10 cellular contexts compared by ENCODE assay signal in the genomic region with DNA sequence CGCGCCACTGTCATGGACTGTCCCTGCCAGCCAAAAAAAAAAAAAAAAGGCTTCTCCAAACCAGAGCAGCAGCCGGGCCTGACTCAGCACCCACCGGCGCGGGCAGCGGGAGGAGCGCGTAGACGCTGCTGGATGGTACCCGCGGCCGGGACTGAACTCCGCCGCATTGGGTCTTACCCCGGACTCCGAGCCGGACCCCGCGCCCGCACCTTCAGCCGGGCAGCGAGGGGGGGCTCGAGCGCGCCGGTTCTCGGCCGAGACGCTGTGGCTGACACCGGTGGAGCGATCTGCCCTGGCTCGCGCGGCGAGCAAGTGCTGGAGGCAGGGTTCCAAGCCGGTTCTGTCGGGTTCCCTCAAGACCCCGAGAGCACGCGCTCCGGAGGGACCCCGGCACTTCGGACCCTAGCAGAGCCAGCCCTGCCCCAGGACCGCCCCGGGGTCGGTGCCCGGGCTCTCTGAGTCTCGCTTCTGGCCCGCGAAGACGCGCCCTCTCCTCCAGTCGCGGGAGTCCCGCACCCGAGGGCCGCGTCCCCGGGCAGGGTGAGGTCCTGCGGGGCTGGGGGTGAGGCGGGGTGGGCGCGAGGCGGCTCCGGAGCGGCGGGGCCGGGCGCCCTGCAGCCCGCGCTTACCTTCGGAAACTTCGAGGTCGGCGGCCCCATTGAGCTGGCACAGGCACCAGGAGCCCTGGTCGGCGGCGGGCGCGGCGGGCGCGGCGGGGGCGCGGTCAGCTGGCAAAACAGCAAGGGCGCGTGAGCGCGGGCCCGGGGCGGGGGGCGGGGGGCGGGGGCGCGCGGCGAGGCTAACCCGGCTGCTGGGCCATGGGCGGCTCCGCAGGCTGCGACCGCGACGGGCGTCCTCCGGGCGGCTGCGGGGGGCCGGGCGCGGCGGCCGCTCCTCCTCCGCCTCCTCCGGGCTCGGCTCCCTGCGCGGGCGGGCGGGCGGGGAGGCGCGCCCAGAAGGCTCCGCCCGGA. TPM values are rescaled to one million over a fixed set of nuclear protein-coding genes. Genes with fewer than 3 reads are reported as not detected.
DNase-seq lines count a peak whose midpoint lies in the region; ATAC-seq and TF ChIP-seq lines count a peak whose summit lies in the region.
"Had no signal": no experiment of that assay in that cellular context is flagged by ENCODE, and none has a peak within 500 bp of the region (broad histone marks: within the 10 kb centered on the region; RNA-seq: fewer than 3 reads in every experiment).

No MANE protein-coding gene starts in this region.

- H3K4me3 ChIP-seq in left ventricle myocardium inferior (peak overlapping the region; percentile 64), sigmoid colon (peak overlapping the region in 3 of 4 donors; percentile 31 to 47 (median 46))

- H3K27ac ChIP-seq in left ventricle myocardium inferior (replicated peaks) (no peak overlapping the region), sigmoid colon (no peak overlapping the region)

- H3K27me3 ChIP-seq in left ventricle myocardium inferior (ENCODE audit: low read depth) (peaks cover 80% of the 10 kb centered on the region), sigmoid colon (peaks cover 12 to 64% (median 46%) of the 10 kb centered on the region in 3 donors)

- WGBS in sigmoid colon, 2 donors = 1 to 2% methylated on average over 127 of the region's 127 CpGs

- DNase-seq in GM03348 (ENCODE audit: low spot score) = peak; percentile 59
- DNase-seq in SW480 (ENCODE audit: low spot score) = peak; percentile 27
- DNase-seq in left ventricle myocardium inferior = no peak
- DNase-seq in sigmoid colon = no peak
- DNase-seq in KBM-7 = no peak
- no peak for DNase-seq in superior temporal gyrus (ENCODE audit: extremely low spot score)
- DNase-seq: central memory CD4-positive, alpha-beta T cell; SHP77 treated with DMSO at 0.1 percent for 48 hours had no signal

- TF ChIP-seq POLR2A in sigmoid colon (IDR thresholded peaks at IDR 0.05) = no peak

- intact Hi-C loops in left ventricle myocardium inferior (cut with micrococcal nuclease) = no loop called here
- intact Hi-C loops in sigmoid colon (cut with DNase I) = no loop called here

- TF ChIP-seq EP300 in sigmoid colon (IDR thresholded peaks at IDR 0.05) = no peak

- TF ChIP-seq CTCF in left ventricle myocardium inferior (IDR thresholded peaks at IDR 0.05; ENCODE audit: borderline replicate concordance) = no peak
- no peak for TF ChIP-seq CTCF in sigmoid colon (IDR thresholded peaks at IDR 0.05)

- in situ Hi-C loops in KBM-7 (cut with MboI; ENCODE audit: low pct_unique_long_range_greater_than_20kb, low sequenced_read_pairs) = no loop called here

- no peaks in the 10 kb centered on the region for H3K9me3 ChIP-seq in left ventricle myocardium inferior (replicated peaks)
- no peaks in the 10 kb centered on the region for H3K9me3 ChIP-seq in sigmoid colon

- H3K36me3 ChIP-seq in left ventricle myocardium inferior (no peaks in the 10 kb centered on the region), sigmoid colon (no peaks in the 10 kb centered on the region)

- H3K4me1 ChIP-seq in left ventricle myocardium inferior (peaks cover 14% of the 10 kb centered on the region), sigmoid colon (peaks cover 0 to 17% (median 15%) of the 10 kb centered on the region in 4 donors)

- no peak for ATAC-seq in HG03469 (IDR thresholded peaks at IDR 0.05; ENCODE audit: unreplicated experiment)
- ATAC-seq in HG02571 (IDR thresholded peaks at IDR 0.05; ENCODE audit: unreplicated experiment) = no peak

RNA-seq across cellular contexts. Expression of a gene that starts 11.8 kb away (rescaled TPM):
- total RNA-seq in left ventricle myocardium inferior (18.5 TPM), sigmoid colon (10 to 100 TPM; 12.7 to 24.3 (median 20.2) TPM)
- 10 to 100 TPM in 1 of 3 donors, 1 to 10 TPM in 2; 3.0 to 18.7 (median 3.0) TPM for polyA plus RNA-seq in sigmoid colon

Comparison
In these comparisons a context has a peak if more than half of its experiments do, and no peak if none do; other contexts are left out.
1. DNase-seq: peak in GM03348 (single experiment) and SW480 (single experiment); none in left ventricle myocardium inferior (single experiment), sigmoid colon (single experiment), KBM-7 (single experiment) and superior temporal gyrus (single experiment).